ENCODE assay signal across 8 cellular contexts in genomic region chr14:35416108-35416750, GRCh38. TPM values are rescaled to one million over a fixed set of nuclear protein-coding genes. Genes with fewer than 3 reads are reported as not detected.
DNase-seq lines count a peak whose midpoint lies in the region; ATAC-seq and TF ChIP-seq lines count a peak whose summit lies in the region.

No MANE protein-coding gene starts in this region.

- intact Hi-C loops in stomach (cut with DNase I; ENCODE audit: low total_unique reads), result no loop called here

- in situ Hi-C loops in HAP-1 (cut with MboI; ENCODE audit: low sequenced_read_pairs), result loop anchor here (10.0 to 25.0 kb wide), 2 partner anchors 741 to 854 kb away; no protein-coding TSS in a partner anchor

- no peak for TF ChIP-seq CTCF in stomach (IDR thresholded peaks at IDR 0.05)

- peak overlapping the region in 2 of 5 donors; percentile 27 to 29 for H3K27ac ChIP-seq in stomach

- H3K36me3 ChIP-seq in HAP-1 (replicated peaks) (no peaks in the 10 kb centered on the region), stomach (no peaks in the 10 kb centered on the region)

- no peaks in the 10 kb centered on the region for H3K4me1 ChIP-seq in HAP-1
- peaks cover 7 to 12% (median 9%) of the 10 kb centered on the region in 4 donors for H3K4me1 ChIP-seq in stomach

- peak; percentile 77 to 82 for DNase-seq in activated T-cell treated with anti-CD3 and anti-CD28 coated beads, Interleukin-2, amount 50 U/mL, for 48 hours
- peak; percentile 70 for DNase-seq in stimulated activated CD4-positive, alpha-beta T cell treated with anti-CD3 and anti-CD28 coated beads, Interleukin-4, amount 100 ng/mL, for 1 hour
- DNase-seq in HAP-1 (ENCODE audit: low spot score in 2 of 2), result no peak
- no peak for DNase-seq in NCI-H128 (lab: John Stamatoyannopoulos, UW; ENCODE audit: unreplicated experiment)
- DNase-seq in stomach, result no peak
- no peak for DNase-seq in GM03348 (ENCODE audit: low spot score)

- no peaks in the 10 kb centered on the region for H3K9me3 ChIP-seq in HAP-1
- no peaks in the 10 kb centered on the region for H3K9me3 ChIP-seq in stomach

- no peak for TF ChIP-seq EP300 in stomach (IDR thresholded peaks at IDR 0.05)

- no peaks in the 10 kb centered on the region for H3K27me3 ChIP-seq in HAP-1 (ENCODE audit: low read depth)
- no peaks in the 10 kb centered on the region for H3K27me3 ChIP-seq in stomach

- peak; percentile 51 for ATAC-seq in GM19397 (IDR thresholded peaks at IDR 0.05; ENCODE audit: unreplicated experiment)
- peak; percentile 41 for ATAC-seq in HG03196 (IDR thresholded peaks at IDR 0.05; ENCODE audit: unreplicated experiment)

- TF ChIP-seq POLR2A in stomach (IDR thresholded peaks at IDR 0.05), result no peak

- H3K4me3 ChIP-seq in HAP-1, result no peak overlapping the region
- H3K4me3 ChIP-seq in stomach, result no peak overlapping the region

- 32 to 47% (median 35%) methylated on average over 5 of the region's 5 CpGs for WGBS in stomach, 5 donors

RNA-seq across cellular contexts. Expression of gene NFKBIA, which starts 11.7 kb away (rescaled TPM):
- 100 to 1,000 TPM; 166 to 605 (median 226) TPM for total RNA-seq in stomach
- polyA plus RNA-seq in stomach, result 100 to 1,000 TPM; 107 to 136 (median 131) TPM

Comparison
In these comparisons a context has a peak if more than half of its experiments do, and no peak if none do; other contexts are left out.
1. DNase-seq: peak in activated T-cell treated with anti-CD3 and anti-CD28 coated beads, Interleukin-2, amount 50 U/mL, for 48 hours (2 of 2) and stimulated activated CD4-positive, alpha-beta T cell treated with anti-CD3 and anti-CD28 coated beads, Interleukin-4, amount 100 ng/mL, for 1 hour (single experiment); none in HAP-1 (0 of 2), NCI-H128 (single experiment), stomach (single experiment) and GM03348 (single experiment).